Comparison of ENCODE assay signal across 28 cellular contexts in the genomic region with DNA sequence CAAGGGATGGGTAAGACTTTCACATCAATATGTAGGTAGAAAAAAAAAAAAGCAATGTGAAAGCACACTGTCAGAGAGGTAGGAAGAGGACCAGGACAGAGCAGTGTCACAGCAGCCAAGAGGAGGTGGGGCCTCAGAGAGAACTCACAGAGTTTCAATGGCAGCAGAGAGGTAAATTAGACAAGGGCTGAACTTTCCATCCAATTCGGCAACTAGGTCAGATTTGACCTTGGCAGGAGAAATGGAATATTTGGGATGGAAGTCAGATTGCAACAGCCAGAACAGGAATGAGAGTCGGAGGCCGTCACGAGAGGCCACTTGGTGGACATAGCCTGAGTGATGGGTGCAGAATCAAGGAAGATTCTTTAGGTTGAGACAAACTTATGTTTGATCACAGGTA.
"Had no signal": no experiment of that assay in that cellular context is flagged by ENCODE, and none has a peak within 500 bp of the region (broad histone marks: within the 10 kb centered on the region; RNA-seq: fewer than 3 reads in every experiment).

No MANE protein-coding gene starts in this region.

- H3K36me3 ChIP-seq: heart right ventricle, lower lobe of right lung, neural progenitor cell, neutrophil, ovary, prostate gland, sigmoid colon, spleen, tibial nerve, upper lobe of left lung, vagina had no signal

- H3K27me3 ChIP-seq: heart right ventricle, hepatocyte, neural progenitor cell, neutrophil, ovary, sigmoid colon, spleen, tibial nerve, upper lobe of left lung, vagina had no signal

- H3K4me3 Mint-ChIP-seq: mesothelial cell of epicardium; naive B cell; natural killer cell; nephron progenitor cell; neural progenitor cell; stimulated activated effector memory CD8-positive, alpha-beta T cell treated with anti-CD3 and anti-CD28 coated beads, Interleukin-12 subunit alpha, Interleukin-12 subunit beta, amount 100 ng/mL, for 72 hours; stimulated activated naive CD8-positive, alpha-beta T cell treated with anti-CD3 and anti-CD28 coated beads, Interleukin-15, amount 100 ng/mL, for 72 hours had no signal

- DNase-seq: heart right ventricle; islet precursor cell; left ventricle myocardium superior; lower lobe of right lung; mesendoderm; naive B cell; natural killer cell; nephron progenitor cell; occipital lobe; ovary; retina; right cardiac atrium; sigmoid colon; small intestine; spleen; stimulated activated CD4-positive, alpha-beta T cell treated with anti-CD3 and anti-CD28 coated beads, Interleukin-4, amount 100 ng/mL, for 24 hours; stimulated activated naive CD4-positive, alpha-beta T cell treated with Interleukin-2 at 50 U/mL for 16 hours; stimulated activated naive CD8-positive, alpha-beta T cell treated with anti-CD3 and anti-CD28 coated beads, Interleukin-15, amount 100 ng/mL, for 72 hours; substantia nigra; upper lobe of left lung had no signal

- H3K4me1 ChIP-seq: prostate gland, sigmoid colon, vagina had no signal

- H3K9me3 Mint-ChIP-seq: mesothelial cell of epicardium; natural killer cell; nephron progenitor cell; neural progenitor cell; stimulated activated effector memory CD8-positive, alpha-beta T cell treated with anti-CD3 and anti-CD28 coated beads, Interleukin-12 subunit alpha, Interleukin-12 subunit beta, amount 100 ng/mL, for 72 hours; stimulated activated naive CD8-positive, alpha-beta T cell treated with anti-CD3 and anti-CD28 coated beads, Interleukin-15, amount 100 ng/mL, for 72 hours had no signal

- H3K27ac ChIP-seq: heart right ventricle, lower lobe of right lung, neural progenitor cell, neutrophil, ovary, prostate gland, sigmoid colon, spleen, tibial nerve, upper lobe of left lung, vagina had no signal

- H3K27ac Mint-ChIP-seq: mesothelial cell of epicardium; natural killer cell; nephron progenitor cell; neural progenitor cell; stimulated activated effector memory CD8-positive, alpha-beta T cell treated with anti-CD3 and anti-CD28 coated beads, Interleukin-12 subunit alpha, Interleukin-12 subunit beta, amount 100 ng/mL, for 72 hours; stimulated activated naive CD8-positive, alpha-beta T cell treated with anti-CD3 and anti-CD28 coated beads, Interleukin-15, amount 100 ng/mL, for 72 hours had no signal

- H3K4me3 ChIP-seq: heart right ventricle, hepatocyte, lower lobe of right lung, neural progenitor cell, ovary, prostate gland, sigmoid colon, spleen, tibial nerve, upper lobe of left lung, vagina had no signal

- H3K36me3 Mint-ChIP-seq: mesothelial cell of epicardium, naive B cell, natural killer cell, neural progenitor cell had no signal

- ATAC-seq: heart right ventricle; left ventricle myocardium superior; lower lobe of right lung; natural killer cell; right cardiac atrium; stimulated activated effector memory CD8-positive, alpha-beta T cell treated with anti-CD3 and anti-CD28 coated beads, Interleukin-12 subunit alpha, Interleukin-12 subunit beta, amount 100 ng/mL, for 72 hours; stimulated activated naive CD8-positive, alpha-beta T cell treated with anti-CD3 and anti-CD28 coated beads, Interleukin-15, amount 100 ng/mL, for 72 hours had no signal

- H3K9me3 ChIP-seq: heart right ventricle, lower lobe of right lung, neutrophil, ovary, prostate gland, sigmoid colon, spleen, tibial nerve, upper lobe of left lung, vagina had no signal
